In the genomic region with DNA sequence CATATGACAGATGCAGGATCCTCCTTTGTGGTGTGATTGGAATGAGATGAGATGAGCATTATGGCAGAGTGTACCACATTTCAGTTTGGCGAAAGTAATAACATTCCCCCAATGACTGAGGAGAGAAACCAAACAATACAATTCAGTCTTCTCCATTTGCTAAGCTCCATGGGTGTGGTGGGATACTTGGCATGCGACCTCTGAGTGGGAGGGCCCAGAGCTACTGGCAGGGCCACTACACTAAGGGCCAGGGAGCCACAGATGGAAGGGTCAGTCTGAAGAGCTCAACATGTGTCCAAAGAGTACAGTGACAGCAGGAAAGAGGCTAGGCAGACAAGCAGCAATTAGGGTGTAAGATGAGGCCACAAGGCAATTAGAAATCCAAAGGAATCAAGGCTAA, we compare ENCODE assay signal across 23 cellular contexts.
"Had no signal": no experiment of that assay in that cellular context is flagged by ENCODE, and none has a peak within 500 bp of the region (broad histone marks: within the 10 kb centered on the region; RNA-seq: fewer than 3 reads in every experiment).

No MANE protein-coding gene starts in this region.

- H3K4me3 Mint-ChIP-seq: activated B cell treated with CpG ODN at 0.5 μM for 24 hours; activated CD4-positive, alpha-beta memory T cell treated with anti-CD3 and anti-CD28 coated beads for 36 hours; activated CD4-positive, alpha-beta T cell treated with anti-CD3 and anti-CD28 coated beads for 36 hours; activated naive CD8-positive, alpha-beta T cell treated with anti-CD3 and anti-CD28 coated beads for 36 hours; dendritic cell treated with granulocyte-macrophage colony-stimulating factor and Interleukin-4, amounts not matched to agents 40 ng/mL and 50 ng/mL, for 4 days; memory B cell; naive thymus-derived CD8-positive, alpha-beta T cell; T-helper 1 cell treated with Interleukin-12 subunit alpha and Interleukin-12 subunit beta and Interleukin-4 antibody, amounts not matched to agents 30 μg/mL and 1 μg/mL, for 36 hours had no signal

- H3K4me1 ChIP-seq: foreskin keratinocyte, pancreas, right lobe of liver, upper lobe of left lung had no signal

- H3K36me3 ChIP-seq: pancreas, right lobe of liver, thoracic aorta, upper lobe of left lung had no signal

- H3K9me3 Mint-ChIP-seq: activated B cell treated with CpG ODN at 0.5 μM for 24 hours; activated CD4-positive, alpha-beta memory T cell treated with anti-CD3 and anti-CD28 coated beads for 36 hours; activated naive CD8-positive, alpha-beta T cell treated with anti-CD3 and anti-CD28 coated beads for 36 hours; dendritic cell treated with granulocyte-macrophage colony-stimulating factor and Interleukin-4, amounts not matched to agents 40 ng/mL and 50 ng/mL, for 4 days; memory B cell; naive thymus-derived CD8-positive, alpha-beta T cell; T-helper 1 cell treated with Interleukin-12 subunit alpha and Interleukin-12 subunit beta and Interleukin-4 antibody, amounts not matched to agents 30 μg/mL and 1 μg/mL, for 36 hours had no signal

- H3K36me3 Mint-ChIP-seq: activated CD4-positive, alpha-beta memory T cell treated with anti-CD3 and anti-CD28 coated beads for 36 hours; activated naive CD8-positive, alpha-beta T cell treated with anti-CD3 and anti-CD28 coated beads for 36 hours had no signal

- H3K9me3 ChIP-seq: pancreas, right lobe of liver, thoracic aorta, upper lobe of left lung had no signal

- H3K27ac ChIP-seq: foreskin keratinocyte, right lobe of liver, thoracic aorta, upper lobe of left lung had no signal

- H3K4me1 Mint-ChIP-seq: activated B cell treated with CpG ODN at 0.5 μM for 24 hours; activated naive CD8-positive, alpha-beta T cell treated with anti-CD3 and anti-CD28 coated beads for 36 hours; memory B cell had no signal

- H3K4me3 ChIP-seq: pancreas, right lobe of liver, thoracic aorta, upper lobe of left lung had no signal

- H3K27ac Mint-ChIP-seq: activated B cell treated with CpG ODN at 0.5 μM for 24 hours; activated CD4-positive, alpha-beta memory T cell treated with anti-CD3 and anti-CD28 coated beads for 36 hours; activated CD4-positive, alpha-beta T cell treated with anti-CD3 and anti-CD28 coated beads for 36 hours; activated naive CD8-positive, alpha-beta T cell treated with anti-CD3 and anti-CD28 coated beads for 36 hours; dendritic cell treated with granulocyte-macrophage colony-stimulating factor and Interleukin-4, amounts not matched to agents 40 ng/mL and 50 ng/mL, for 4 days; memory B cell; T-helper 1 cell treated with Interleukin-12 subunit alpha and Interleukin-12 subunit beta and Interleukin-4 antibody, amounts not matched to agents 30 μg/mL and 1 μg/mL, for 36 hours had no signal

- DNase-seq: activated B cell treated with CpG ODN at 0.5 μM for 24 hours; activated CD4-positive, alpha-beta memory T cell treated with anti-CD3 and anti-CD28 coated beads for 36 hours; activated CD4-positive, alpha-beta T cell treated with anti-CD3 and anti-CD28 coated beads for 36 hours; activated naive CD4-positive, alpha-beta T cell treated with Interleukin-2 at 50 U/mL for 16 hours; activated naive CD8-positive, alpha-beta T cell treated with anti-CD3 and anti-CD28 coated beads for 36 hours; activated T-cell treated with anti-CD3 and anti-CD28 coated beads, Interleukin-2, amount 50 U/mL, for 48 hours; effector CD8-positive, alpha-beta T cell; erythroblast; foreskin keratinocyte; glutamatergic neuron; hippocampal formation; naive thymus-derived CD8-positive, alpha-beta T cell; pancreas; right lobe of liver; small intestine; stimulated activated CD4-positive, alpha-beta T cell treated with anti-CD3 and anti-CD28 coated beads, Interleukin-15, amount 100 ng/mL, for 24 hours; stimulated activated CD8-positive, alpha-beta memory T cell treated with anti-CD3 and anti-CD28 coated beads, Interleukin-4, amount 100 ng/mL, for 48 hours; stimulated activated naive CD4-positive, alpha-beta T cell; upper lobe of left lung had no signal

- H3K27me3 Mint-ChIP-seq: activated B cell treated with CpG ODN at 0.5 μM for 24 hours; activated CD4-positive, alpha-beta memory T cell treated with anti-CD3 and anti-CD28 coated beads for 36 hours; activated CD4-positive, alpha-beta T cell treated with anti-CD3 and anti-CD28 coated beads for 36 hours; activated naive CD8-positive, alpha-beta T cell treated with anti-CD3 and anti-CD28 coated beads for 36 hours; dendritic cell treated with granulocyte-macrophage colony-stimulating factor and Interleukin-4, amounts not matched to agents 40 ng/mL and 50 ng/mL, for 4 days; naive thymus-derived CD8-positive, alpha-beta T cell had no signal

- ATAC-seq: activated CD4-positive, alpha-beta T cell treated with anti-CD3 and anti-CD28 coated beads for 36 hours; foreskin keratinocyte; naive thymus-derived CD8-positive, alpha-beta T cell; right lobe of liver had no signal

- H3K27me3 ChIP-seq: pancreas, right lobe of liver, upper lobe of left lung had no signal
